7 cellular contexts compared by ENCODE assay signal in the genomic region with DNA sequence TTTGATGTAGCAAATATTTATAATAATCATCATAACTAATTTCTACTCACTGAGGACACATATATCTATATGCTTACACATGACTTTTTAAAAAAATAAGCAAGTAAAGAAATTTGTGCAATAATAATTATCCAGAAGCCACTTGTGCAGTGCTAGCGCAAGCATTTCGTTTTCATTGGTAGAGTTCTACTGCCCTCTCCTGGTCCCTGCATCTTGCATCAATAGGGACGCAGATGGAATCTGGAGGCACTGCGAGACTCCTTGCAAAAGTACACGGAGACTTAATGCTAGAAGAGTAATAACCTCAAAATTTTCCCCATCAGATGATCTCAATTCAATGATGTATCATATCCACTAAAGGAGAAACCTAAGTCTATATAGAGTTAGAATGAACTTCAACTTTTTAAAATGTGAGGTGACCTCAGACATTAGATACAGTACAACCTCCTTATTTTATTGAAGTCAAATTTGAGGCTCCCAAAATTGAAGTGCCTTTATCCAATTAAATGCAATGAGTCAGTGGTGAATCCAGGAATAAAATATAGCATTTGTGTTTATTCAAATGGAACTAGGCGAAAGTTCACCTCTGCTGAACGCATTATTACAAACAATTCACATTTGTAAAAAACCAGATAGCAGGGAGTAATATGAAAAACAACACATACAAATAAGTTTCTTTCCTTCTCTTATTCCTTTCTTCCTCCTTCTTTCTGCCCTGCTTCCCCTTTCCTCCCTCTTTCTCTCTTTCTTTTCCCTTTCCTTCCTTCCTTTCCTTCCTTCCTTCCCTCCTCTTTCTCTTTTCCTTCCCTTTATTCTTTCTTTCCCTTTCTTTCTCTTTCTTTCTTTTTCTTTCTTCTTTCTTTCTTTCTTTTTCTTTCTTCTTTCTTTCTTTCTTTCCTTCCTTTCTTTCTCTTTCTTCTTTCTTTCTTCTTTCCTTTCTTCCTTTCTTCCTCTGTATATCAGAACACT.
A peak's percentile ranks its signal among the peaks of the same experiment; 100 is the strongest.
DNase-seq lines count a peak whose midpoint lies in the region; TF ChIP-seq lines count a peak whose summit lies in the region.

No MANE protein-coding gene starts in this region.

- H3K9ac ChIP-seq in adipocyte (ENCODE audit: low read length): peak overlapping the region; percentile 30

- H3K9me3 ChIP-seq in adipocyte (ENCODE audit: control insufficient read depth, low read length) (no peaks in the 10 kb centered on the region), right atrium auricular region (no peaks in the 10 kb centered on the region)

- H3K36me3 ChIP-seq in adipocyte (ENCODE audit: control insufficient read depth, insufficient read depth, low read length, severe bottlenecking) (no peaks in the 10 kb centered on the region), right atrium auricular region (no peaks in the 10 kb centered on the region)

- H3K27me3 ChIP-seq in adipocyte (replicated peaks; ENCODE audit: control insufficient read depth, insufficient read depth, low read length) (no peaks in the 10 kb centered on the region), right atrium auricular region (no peaks in the 10 kb centered on the region)

- H3K4me1 ChIP-seq in adipocyte (ENCODE audit: control insufficient read depth, insufficient read depth, low read length): peaks cover 6% of the 10 kb centered on the region
- H3K4me1 ChIP-seq in right atrium auricular region: no peaks in the 10 kb centered on the region

- peak; percentile 70 for TF ChIP-seq CTCF in GM12872 (IDR thresholded peaks at IDR 0.05; ENCODE audit: insufficient read depth, low read depth, low read length)
- TF ChIP-seq CTCF in LNCAP (IDR thresholded peaks at IDR 0.05): peak; percentile 80
- peak; percentile 65 to 87 for TF ChIP-seq CTCF in right atrium auricular region (IDR thresholded peaks at IDR 0.05)
- peak; percentile 91 for TF ChIP-seq CTCF in retinal pigment epithelial cell (conservative IDR thresholded peaks at IDR 0.05; ENCODE audit: low read depth, low read length)

- H3K4me3 ChIP-seq in adipocyte (ENCODE audit: low read length) (peak overlapping the region; percentile 10), right atrium auricular region (no peak overlapping the region), retinal pigment epithelial cell (ENCODE audit: low read length) (no peak overlapping the region)

- H3K27ac ChIP-seq in right atrium auricular region: no peak overlapping the region

- DNase-seq in H4 (ENCODE audit: low spot score) (peak; percentile 77), RPMI7951 (ENCODE audit: low read depth) (peak; percentile 77), adipocyte (ENCODE audit: low read depth) (peak; percentile 96), right atrium auricular region (ENCODE audit: low spot score) (peak; percentile 59), retinal pigment epithelial cell (ENCODE audit: low read depth) (peak; percentile 49)
